Comparison of ENCODE assay signal across 10 cellular contexts in genomic region chr12:75705749-75706719, GRCh38.
DNase-seq lines count a peak whose midpoint lies in the region; ATAC-seq, FAIRE-seq and TF ChIP-seq lines count a peak whose summit lies in the region.
"Had no signal": no experiment of that assay in that cellular context is flagged by ENCODE, and none has a peak within 500 bp of the region (broad histone marks: within the 10 kb centered on the region; RNA-seq: fewer than 3 reads in every experiment).

No MANE protein-coding gene starts in this region.

- H2BK120ac ChIP-seq in IMR-90 (ENCODE audit: low read depth, low read length): peak overlapping the region; percentile 94
- H2BK120ac ChIP-seq in mesendoderm (ENCODE audit: low read depth, low read length): no peak overlapping the region

- peak overlapping the region; percentile 74 for H3K56ac ChIP-seq in IMR-90 (ENCODE audit: extremely low read depth, insufficient read depth, low read length)
- no peak overlapping the region for H3K56ac ChIP-seq in mesendoderm (ENCODE audit: low read length)

- peak overlapping the region; percentile 93 for H2BK20ac ChIP-seq in IMR-90 (ENCODE audit: low read depth, low read length)

- H3K4me3 Mint-ChIP-seq in chondrocyte (ENCODE audit: unreplicated experiment): peak overlapping the region; percentile 46
- H3K4me3 Mint-ChIP-seq: CD4-positive, alpha-beta memory T cell; T-helper 2 cell treated with Interferon-gamma antibody and Interleukin-4, amounts not matched to agents 5 μg/mL and 100 μg/mL, for 36 hours had no signal

- peak overlapping the region; percentile 84 for H3K14ac ChIP-seq in IMR-90 (replicated peaks; ENCODE audit: low read depth, low read length)

- H3K4me2 ChIP-seq in IMR-90 (ENCODE audit: low read depth, low read length): peak overlapping the region; percentile 49
- H3K4me2 ChIP-seq in mesendoderm (ENCODE audit: low read length): no peak overlapping the region

- no peaks in the 10 kb centered on the region for H3K9me3 Mint-ChIP-seq in chondrocyte (ENCODE audit: low read depth)
- H3K9me3 Mint-ChIP-seq: CD4-positive, alpha-beta memory T cell; T-helper 2 cell treated with Interferon-gamma antibody and Interleukin-4, amounts not matched to agents 5 μg/mL and 100 μg/mL, for 36 hours had no signal

- FAIRE-seq in A204.1 (lab: Jason Lieb, UNC): peak; percentile 99

- H3K36me3 Mint-ChIP-seq in chondrocyte (ENCODE audit: low read depth): no peaks in the 10 kb centered on the region
- H3K36me3 Mint-ChIP-seq: CD4-positive, alpha-beta memory T cell had no signal

- TF ChIP-seq POLR2A in IMR-90 (IDR thresholded peaks at IDR 0.05; ENCODE audit: low read depth, low read length): no peak

- H4K8ac ChIP-seq in IMR-90 (ENCODE audit: low read depth in 2 of 2, low read length in 2 of 2) (peak overlapping the region; percentile 75 to 94), mesendoderm (ENCODE audit: low read depth, low read length) (no peak overlapping the region)

- peaks cover 8% of the 10 kb centered on the region for H3K4me1 ChIP-seq in IMR-90 (ENCODE audit: control insufficient read depth, insufficient read depth, low read length)
- no peaks in the 10 kb centered on the region for H3K4me1 ChIP-seq in mesendoderm (ENCODE audit: control insufficient read depth, low read depth, low read length)

- H3K27ac Mint-ChIP-seq in chondrocyte (ENCODE audit: unreplicated experiment): peak overlapping the region; percentile 75
- H3K27ac Mint-ChIP-seq: CD4-positive, alpha-beta memory T cell; T-helper 2 cell treated with Interferon-gamma antibody and Interleukin-4, amounts not matched to agents 5 μg/mL and 100 μg/mL, for 36 hours had no signal

- peak overlapping the region; percentile 95 for H4K5ac ChIP-seq in IMR-90 (ENCODE audit: low read depth, low read length)
- no peak overlapping the region for H4K5ac ChIP-seq in mesendoderm (ENCODE audit: low read length)

- peak overlapping the region; percentile 93 for H3K27ac ChIP-seq in IMR-90 (ENCODE audit: insufficient read depth, low read length)
- H3K27ac ChIP-seq in mesendoderm (ENCODE audit: low read depth, low read length): no peak overlapping the region
- peak overlapping the region in 11 of 59 donors; percentile 2 to 61 (median 32) for H3K27ac ChIP-seq in dorsolateral prefrontal cortex

- CTCF ChIA-PET in IMR-90 (lab: Yijun Ruan, JAX): no interaction called here

- POLR2A ChIA-PET in IMR-90 (lab: Charles Lee; ENCODE audit: unreplicated experiment): interaction anchor here (0.6 to 1.2 kb wide), 6 partner anchors 11 to 325 kb away, joined by 3 to 7 read pairs (median 4); partner anchors contain the start of gene PHLDA1

- no TSS peak for BruUV-seq in IMR-90 (replicated peaks; lab: Mats Ljungman, UMichigan)

- peak overlapping the region; percentile 98 for H3K18ac ChIP-seq in IMR-90 (ENCODE audit: low read depth, low read length)
- peak overlapping the region; percentile 22 for H3K18ac ChIP-seq in mesendoderm (ENCODE audit: low read length)

- H3K4me3 ChIP-seq in IMR-90 (ENCODE audit: insufficient read depth, low read depth, low read length): no peak overlapping the region
- no peak overlapping the region for H3K4me3 ChIP-seq in mesendoderm (ENCODE audit: low read length)
- H3K4me3 ChIP-seq in dorsolateral prefrontal cortex: no peak overlapping the region

- H3K9me3 ChIP-seq in IMR-90 (ENCODE audit: control insufficient read depth, insufficient read depth, low read length): no peaks in the 10 kb centered on the region

- H3K27me3 ChIP-seq in IMR-90 (ENCODE audit: control insufficient read depth, insufficient read depth, low read length) (no peaks in the 10 kb centered on the region), mesendoderm (ENCODE audit: insufficient read depth, low read length, poor library complexity) (no peaks in the 10 kb centered on the region), dorsolateral prefrontal cortex (no peaks in the 10 kb centered on the region)

- peak overlapping the region; percentile 90 for H4K91ac ChIP-seq in IMR-90 (ENCODE audit: insufficient read depth, low read depth, low read length)

- TF ChIP-seq RAD21 in IMR-90 (IDR thresholded peaks at IDR 0.05; ENCODE audit: low read length): peak; percentile 28; the same call in 1 of the 2 replicates

- no peaks in the 10 kb centered on the region for H3K36me3 ChIP-seq in IMR-90 (ENCODE audit: control insufficient read depth, insufficient read depth, low read length)
- H3K36me3 ChIP-seq in mesendoderm (ENCODE audit: control insufficient read depth, insufficient read depth, low read length): no peaks in the 10 kb centered on the region

- H2AK9ac ChIP-seq in IMR-90 (replicated peaks; ENCODE audit: low read depth, low read length, poor library complexity): no peak overlapping the region

- H3K27me3 Mint-ChIP-seq in chondrocyte (ENCODE audit: low read depth): peaks cover 4% of the 10 kb centered on the region
- H3K27me3 Mint-ChIP-seq: CD4-positive, alpha-beta memory T cell had no signal

- no peak overlapping the region for H2AFZ ChIP-seq in IMR-90 (replicated peaks; ENCODE audit: low read length, poor library complexity)

- H2BK5ac ChIP-seq in IMR-90 (ENCODE audit: low read depth, low read length, poor library complexity, severe bottlenecking) (peak overlapping the region; percentile 96), mesendoderm (ENCODE audit: low read length) (no peak overlapping the region)

- H3K9ac ChIP-seq in IMR-90 (ENCODE audit: low read depth, low read length) (peak overlapping the region; percentile 29), mesendoderm (ENCODE audit: low read length) (no peak overlapping the region)

- peak; percentile 96 for ATAC-seq in IMR-90 (ENCODE audit: low read depth)

- H3K4ac ChIP-seq in IMR-90 (ENCODE audit: low read depth, low read length) (peak overlapping the region; percentile 95), mesendoderm (ENCODE audit: low read depth, low read length) (no peak overlapping the region)

- DNase-seq in IMR-90: peak; percentile 100
- no peak for DNase-seq in chondrocyte (ENCODE audit: low spot score)
- DNase-seq in mesendoderm: no peak
- DNase-seq in dorsolateral prefrontal cortex: no peak
- no peak for DNase-seq in activated CD4-positive, alpha-beta T cell treated with anti-CD3 and anti-CD28 coated beads, Interleukin-2, amount 50 U/mL, for 4 hours
- no peak for DNase-seq in activated CD4-positive, alpha-beta T cell treated with anti-CD3 and anti-CD28 coated beads, Interleukin-2, amount 50 U/mL, for 1 hour
- no peak for DNase-seq in NCI-H1930 (lab: John Stamatoyannopoulos, UW)
- DNase-seq: CD4-positive, alpha-beta memory T cell had no signal

- in situ Hi-C loops in IMR-90 (cut with MboI; ENCODE audit: low sequenced_read_pairs): no loop called here

- WGBS in IMR-90 (ENCODE audit: extremely low coverage in 2 of 2, insufficient read length in 1 of 2), 2 experiments: 0% methylated on average over 1 of the region's 8 CpGs; no CpG with 5 or more reads in 1 of the 2 experiments
- no CpG with 5 or more reads among the region's 8 CpGs for WGBS in mesendoderm (ENCODE audit: extremely low coverage, insufficient coverage, low lambda C conversion rate)

- peak overlapping the region; percentile 87 for H2BK15ac ChIP-seq in IMR-90 (ENCODE audit: low read depth, low read length)
- no peak overlapping the region for H2BK15ac ChIP-seq in mesendoderm (replicated peaks; ENCODE audit: low read depth)

- peak overlapping the region; percentile 87 for H2AK5ac ChIP-seq in IMR-90 (ENCODE audit: low read depth, low read length)
- no peak overlapping the region for H2AK5ac ChIP-seq in mesendoderm (ENCODE audit: low read length)

- TF ChIP-seq CTCF in IMR-90 (conservative IDR thresholded peaks at IDR 0.05; ENCODE audit: low read depth, low read length): no peak
- no peak for TF ChIP-seq CTCF in chondrocyte (IDR thresholded peaks at IDR 0.05)
- TF ChIP-seq CTCF in dorsolateral prefrontal cortex (IDR thresholded peaks at IDR 0.05 in 54 of 56, conservative IDR thresholded peaks at IDR 0.05 in 2 of 56; ENCODE audit: low read depth in 1 of 56, partially characterized antibody in 56 of 56): no peak

- H3K4me1 Mint-ChIP-seq in chondrocyte (ENCODE audit: low read depth): peaks cover 27% of the 10 kb centered on the region

- intact Hi-C loops in IMR-90 (cut with micrococcal nuclease): loop anchor here (2.0 kb wide), 2 partner anchors 19 to 319 kb away; no protein-coding TSS in a partner anchor
- intact Hi-C loops in dorsolateral prefrontal cortex (cut with DNase I): no loop called here

- H3K9me1 ChIP-seq in IMR-90 (ENCODE audit: insufficient read depth, low read length): no peaks in the 10 kb centered on the region

- H3K23ac ChIP-seq in IMR-90 (ENCODE audit: low read depth, low read length) (peak overlapping the region; percentile 51), mesendoderm (ENCODE audit: low read length) (no peak overlapping the region)

- dilution Hi-C loops in IMR-90 (cut with HindIII; ENCODE audit: low sequenced_read_pairs, unreplicated experiment): no loop called here

- H3K79me1 ChIP-seq in IMR-90 (ENCODE audit: low read depth in 1 of 2, low read length in 2 of 2) (no peaks in the 10 kb centered on the region), mesendoderm (ENCODE audit: low read length) (no peaks in the 10 kb centered on the region)

- no peaks in the 10 kb centered on the region for H3K79me2 ChIP-seq in mesendoderm (ENCODE audit: control insufficient read depth, insufficient read depth, low read length)

- H4K20me1 ChIP-seq in IMR-90 (ENCODE audit: insufficient read depth, low read length): no peaks in the 10 kb centered on the region

TF ChIP-seq in IMR-90, 13 proteins besides CTCF, POLR2A, EP300 and RAD21 (continues in another document):
- peak; percentile 90 for TF ChIP-seq RCOR1 (IDR thresholded peaks at IDR 0.05; ENCODE audit: insufficient replicate concordance, low read length)
- peak; percentile 71 for TF ChIP-seq CEBPB (IDR thresholded peaks at IDR 0.05; ENCODE audit: low read depth, low read length)
- peak; percentile 20; the same call in 1 of the 2 replicates for TF ChIP-seq SMC3 (IDR thresholded peaks at IDR 0.05; ENCODE audit: low read depth, low read length)
- TF ChIP-seq ELK1 (IDR thresholded peaks at IDR 0.05; ENCODE audit: borderline replicate concordance, low read depth, low read length): no peak
- TF ChIP-seq RFX5 (IDR thresholded peaks at IDR 0.05; ENCODE audit: low read depth, low read length): peak; percentile 62
- peak; percentile 79; the same call in 1 of the 2 replicates for TF ChIP-seq FOS (IDR thresholded peaks at IDR 0.05; ENCODE audit: low read depth, low read length)
- TF ChIP-seq BHLHE40 (IDR thresholded peaks at IDR 0.05; ENCODE audit: low read depth, low read length): peak; percentile 63
- TF ChIP-seq CHD1 (IDR thresholded peaks at IDR 0.05; ENCODE audit: low read depth, low read length): no peak; the same call in 1 of the 2 replicates
